25 cellular contexts compared by ENCODE assay signal in the genomic region with DNA sequence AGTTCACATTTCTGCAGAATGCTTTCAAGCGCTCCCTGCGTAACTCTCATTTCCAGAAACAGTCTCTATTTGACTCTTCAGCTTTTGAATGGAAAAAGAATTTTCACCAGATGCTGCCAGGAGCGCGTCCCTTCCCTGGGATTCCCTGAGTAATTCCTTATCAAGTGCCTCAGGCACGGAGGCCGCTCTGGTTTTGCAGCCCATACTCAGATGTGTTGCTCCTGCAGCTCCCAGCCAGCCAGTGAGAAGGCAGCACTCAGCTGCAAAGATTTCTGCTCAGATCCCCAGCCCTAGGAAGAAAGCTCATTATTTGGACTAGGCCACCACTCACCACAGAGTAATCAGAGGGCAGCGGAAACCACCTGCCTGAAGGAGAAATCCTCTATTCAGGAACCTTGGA.
DNase-seq lines count a peak whose midpoint lies in the region; ATAC-seq and TF ChIP-seq lines count a peak whose summit lies in the region.
"Had no signal": no experiment of that assay in that cellular context is flagged by ENCODE, and none has a peak within 500 bp of the region (broad histone marks: within the 10 kb centered on the region; RNA-seq: fewer than 3 reads in every experiment).

No MANE protein-coding gene starts in this region.

- H3K4me3 Mint-ChIP-seq in immature natural killer cell: no peak overlapping the region
- H3K4me3 Mint-ChIP-seq: CD14-positive monocyte; CD8-positive, alpha-beta memory T cell had no signal

- no peak for ATAC-seq in GM21381 (IDR thresholded peaks at IDR 0.05; ENCODE audit: unreplicated experiment)
- ATAC-seq in HG02798 (IDR thresholded peaks at IDR 0.05; ENCODE audit: poor library complexity, unreplicated experiment): no peak
- ATAC-seq: HepG2, Panc1 had no signal

- H3K9me3 Mint-ChIP-seq in immature natural killer cell: no peaks in the 10 kb centered on the region

- H3K4me3 ChIP-seq in SK-N-SH (ENCODE audit: low read depth in 2 of 2, low read length in 1 of 2): no peak overlapping the region
- H3K4me3 ChIP-seq in rectal smooth muscle tissue (ENCODE audit: low read length): no peak overlapping the region
- H3K4me3 ChIP-seq in esophagus squamous epithelium: no peak overlapping the region
- H3K4me3 ChIP-seq: SK-N-MC had no signal

- peak; percentile 31 for TF ChIP-seq RAD21 in SK-N-SH (IDR thresholded peaks at IDR 0.05; ENCODE audit: low read length)

- no peaks in the 10 kb centered on the region for H3K9me3 ChIP-seq in SK-N-SH
- peaks cover 0 to 4% (median 4%) of the 10 kb centered on the region in 3 donors for H3K9me3 ChIP-seq in esophagus squamous epithelium

- peaks cover 0 to 4% (median 3%) of the 10 kb centered on the region in 3 donors for H3K27me3 Mint-ChIP-seq in immature natural killer cell (ENCODE audit: low read depth in 3 of 3)

- no peaks in the 10 kb centered on the region for H4K20me1 ChIP-seq in SK-N-SH (ENCODE audit: insufficient read depth)

- H3K4me1 ChIP-seq in SK-N-SH (ENCODE audit: control insufficient read depth in 1 of 2, insufficient read depth in 2 of 2, low read depth in 1 of 2, low read length in 1 of 2): peaks cover 0 to 17% of the 10 kb centered on the region in 2 experiments; a peak in 1 of 4 replicates
- peaks cover 21% of the 10 kb centered on the region for H3K4me1 ChIP-seq in rectal smooth muscle tissue (ENCODE audit: control insufficient read depth, insufficient read depth, low read length)
- H3K4me1 ChIP-seq in esophagus squamous epithelium: peaks cover 0 to 19% (median 11%) of the 10 kb centered on the region in 3 donors

- H3K27me3 ChIP-seq in SK-N-SH (ENCODE audit: insufficient read depth) (no peaks in the 10 kb centered on the region), rectal smooth muscle tissue (ENCODE audit: control insufficient read depth, insufficient read depth, low read length) (no peaks in the 10 kb centered on the region), esophagus squamous epithelium (no peaks in the 10 kb centered on the region)

- H3K27ac Mint-ChIP-seq in immature natural killer cell: no peak overlapping the region
- H3K27ac Mint-ChIP-seq: CD8-positive, alpha-beta memory T cell had no signal

- WGBS in SK-N-SH (ENCODE audit: low lambda C conversion rate): 39% methylated on average over 7 of the region's 7 CpGs
- 76 to 93% methylated on average over 6 to 7 of the region's 7 CpGs for WGBS in esophagus squamous epithelium, 2 donors

- H3K9ac ChIP-seq in SK-N-SH: no peak overlapping the region
- H3K9ac ChIP-seq in rectal smooth muscle tissue (ENCODE audit: low read length): no peak overlapping the region

- TF ChIP-seq EP300 in SK-N-SH (IDR thresholded peaks at IDR 0.05; ENCODE audit: borderline replicate concordance in 1 of 2, low read depth in 1 of 2, low read length in 1 of 2): peak in 1 of 2 experiments; percentile 78; a peak in 1 of 4 replicates

- H3K36me3 ChIP-seq in SK-N-SH (replicated peaks in 1 of 2; ENCODE audit: control insufficient read depth in 1 of 2, insufficient read depth in 2 of 2, low read length in 1 of 2) (no peaks in the 10 kb centered on the region), rectal smooth muscle tissue (ENCODE audit: control insufficient read depth, insufficient read depth, low read length) (no peaks in the 10 kb centered on the region), esophagus squamous epithelium (no peaks in the 10 kb centered on the region)

- intact Hi-C loops in esophagus squamous epithelium (cut with DNase I): no loop called here

- H2AFZ ChIP-seq in SK-N-SH (ENCODE audit: low read depth): no peak overlapping the region

- POLR2A ChIA-PET in SK-N-SH (lab: Yijun Ruan, JAX): interaction anchor here (0.7 to 1.7 kb wide), 2 partner anchors 11 to 42 kb away, joined by 3 to 4 read pairs; no protein-coding TSS in a partner anchor

- CTCF ChIA-PET in SK-N-SH (lab: Yijun Ruan, JAX): interaction anchor here (0.5 to 7.0 kb wide), 6 partner anchors 11 to 259 kb away, joined by 3 to 52 read pairs (median 7); no protein-coding TSS in a partner anchor

- no peak for TF ChIP-seq CTCF in SK-N-SH (IDR thresholded peaks at IDR 0.05)
- TF ChIP-seq CTCF in esophagus squamous epithelium (IDR thresholded peaks at IDR 0.05): no peak

- DNase-seq in SK-N-SH (peak; percentile 85), mesenteric fat pad (ENCODE audit: low spot score) (peak; percentile 39), esophagus squamous epithelium (lab: John Stamatoyannopoulos, UW) (no peak), immature natural killer cell (no peak)
- DNase-seq: DMS 273 treated with DMSO at 0.1 percent for 48 hours, DMS79, H7, Karpas-422, NCI-H1092, NCI-H1417 treated with DMSO at 0.1 percent for 48 hours, NCI-H1694 treated with DMSO at 0.1 percent for 48 hours, NCI-H2081 treated with DMSO at 0.1 percent for 48 hours, NCI-H2171, NCI-H226, NCI-H510A, NCI-H69, SHP77 treated with DMSO at 0.1 percent for 48 hours had no signal

- H3K36me3 Mint-ChIP-seq in immature natural killer cell: no peaks in the 10 kb centered on the region
- H3K36me3 Mint-ChIP-seq: CD8-positive, alpha-beta memory T cell had no signal

- H3K27ac ChIP-seq in SK-N-SH (ENCODE audit: low read depth in 2 of 2, low read length in 1 of 2) (no peak overlapping the region), rectal smooth muscle tissue (ENCODE audit: low read depth, low read length) (peak overlapping the region; percentile 71), esophagus squamous epithelium (no peak overlapping the region)
- H3K27ac ChIP-seq: SK-N-MC had no signal

- H3K79me2 ChIP-seq in SK-N-SH (ENCODE audit: insufficient read depth): no peaks in the 10 kb centered on the region

- no peaks in the 10 kb centered on the region for H3F3A ChIP-seq in SK-N-SH (replicated peaks; ENCODE audit: insufficient read depth)

- no peaks in the 10 kb centered on the region for H3K4me1 Mint-ChIP-seq in immature natural killer cell
- H3K4me1 Mint-ChIP-seq: CD8-positive, alpha-beta memory T cell had no signal

- H3K4me2 ChIP-seq in SK-N-SH: no peak overlapping the region

- no peak for TF ChIP-seq POLR2A in esophagus squamous epithelium (IDR thresholded peaks at IDR 0.05)

- no peaks in the 10 kb centered on the region for H3K9me2 ChIP-seq in SK-N-SH

TF ChIP-seq in SK-N-SH, 30 proteins besides CTCF, POLR2A, EP300 and RAD21:
- peak; percentile 21; the same call in 1 of the 2 replicates for TF ChIP-seq MXI1 (IDR thresholded peaks at IDR 0.05; ENCODE audit: low read depth, low read length)
- TF ChIP-seq, protein P1, sequence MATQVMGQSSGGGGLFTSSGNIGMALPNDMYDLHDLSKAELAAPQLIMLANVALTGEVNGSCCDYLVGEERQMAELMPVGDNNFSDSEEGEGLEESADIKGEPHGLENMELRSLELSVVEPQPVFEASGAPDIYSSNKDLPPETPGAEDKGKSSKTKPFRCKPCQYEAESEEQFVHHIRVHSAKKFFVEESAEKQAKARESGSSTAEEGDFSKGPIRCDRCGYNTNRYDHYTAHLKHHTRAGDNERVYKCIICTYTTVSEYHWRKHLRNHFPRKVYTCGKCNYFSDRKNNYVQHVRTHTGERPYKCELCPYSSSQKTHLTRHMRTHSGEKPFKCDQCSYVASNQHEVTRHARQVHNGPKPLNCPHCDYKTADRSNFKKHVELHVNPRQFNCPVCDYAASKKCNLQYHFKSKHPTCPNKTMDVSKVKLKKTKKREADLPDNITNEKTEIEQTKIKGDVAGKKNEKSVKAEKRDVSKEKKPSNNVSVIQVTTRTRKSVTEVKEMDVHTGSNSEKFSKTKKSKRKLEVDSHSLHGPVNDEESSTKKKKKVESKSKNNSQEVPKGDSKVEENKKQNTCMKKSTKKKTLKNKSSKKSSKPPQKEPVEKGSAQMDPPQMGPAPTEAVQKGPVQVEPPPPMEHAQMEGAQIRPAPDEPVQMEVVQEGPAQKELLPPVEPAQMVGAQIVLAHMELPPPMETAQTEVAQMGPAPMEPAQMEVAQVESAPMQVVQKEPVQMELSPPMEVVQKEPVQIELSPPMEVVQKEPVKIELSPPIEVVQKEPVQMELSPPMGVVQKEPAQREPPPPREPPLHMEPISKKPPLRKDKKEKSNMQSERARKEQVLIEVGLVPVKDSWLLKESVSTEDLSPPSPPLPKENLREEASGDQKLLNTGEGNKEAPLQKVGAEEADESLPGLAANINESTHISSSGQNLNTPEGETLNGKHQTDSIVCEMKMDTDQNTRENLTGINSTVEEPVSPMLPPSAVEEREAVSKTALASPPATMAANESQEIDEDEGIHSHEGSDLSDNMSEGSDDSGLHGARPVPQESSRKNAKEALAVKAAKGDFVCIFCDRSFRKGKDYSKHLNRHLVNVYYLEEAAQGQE (IDR thresholded peaks at IDR 0.05; ENCODE audit: low read depth, low read length): no peak
- peak; percentile 74 for TF ChIP-seq CHD2 (IDR thresholded peaks at IDR 0.05; ENCODE audit: low read length, partially characterized antibody)
- TF ChIP-seq FOXJ3 (CRISPR knock-in tag; IDR thresholded peaks at IDR 0.05): peak; percentile 63
- TF ChIP-seq, protein P2, sequence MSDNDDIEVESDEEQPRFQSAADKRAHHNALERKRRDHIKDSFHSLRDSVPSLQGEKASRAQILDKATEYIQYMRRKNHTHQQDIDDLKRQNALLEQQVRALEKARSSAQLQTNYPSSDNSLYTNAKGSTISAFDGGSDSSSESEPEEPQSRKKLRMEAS (IDR thresholded peaks at IDR 0.05; ENCODE audit: low read depth): no peak
- no peak for TF ChIP-seq SMC3 (IDR thresholded peaks at IDR 0.05; ENCODE audit: low read depth, low read length)
- peak; percentile 93 for TF ChIP-seq RCOR1 (IDR thresholded peaks at IDR 0.05; ENCODE audit: low read length)
- TF ChIP-seq GATA2 (CRISPR knock-in tag; IDR thresholded peaks at IDR 0.05): peak; percentile 86
- no peak for TF ChIP-seq TAF1 (IDR thresholded peaks at IDR 0.05; ENCODE audit: borderline replicate concordance, low read depth, low read length)
- no peak for TF ChIP-seq NFIC (IDR thresholded peaks at IDR 0.05; ENCODE audit: borderline replicate concordance)
- TF ChIP-seq, protein P3, sequence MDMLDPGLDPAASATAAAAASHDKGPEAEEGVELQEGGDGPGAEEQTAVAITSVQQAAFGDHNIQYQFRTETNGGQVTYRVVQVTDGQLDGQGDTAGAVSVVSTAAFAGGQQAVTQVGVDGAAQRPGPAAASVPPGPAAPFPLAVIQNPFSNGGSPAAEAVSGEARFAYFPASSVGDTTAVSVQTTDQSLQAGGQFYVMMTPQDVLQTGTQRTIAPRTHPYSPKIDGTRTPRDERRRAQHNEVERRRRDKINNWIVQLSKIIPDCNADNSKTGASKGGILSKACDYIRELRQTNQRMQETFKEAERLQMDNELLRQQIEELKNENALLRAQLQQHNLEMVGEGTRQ (IDR thresholded peaks at IDR 0.05; ENCODE audit: borderline replicate concordance, low read depth, low read length): no peak
- TF ChIP-seq NRF1 (IDR thresholded peaks at IDR 0.05; ENCODE audit: low read depth, low read length): no peak
TF ChIP-seq in SK-N-SH: peak in this region for 5.

Comparison
In these comparisons a context has a peak if more than half of its experiments do, and no peak if none do; other contexts are left out.
1. DNase-seq: peak in SK-N-SH (single experiment) and mesenteric fat pad (single experiment); none in esophagus squamous epithelium (single experiment) and immature natural killer cell (0 of 3).